2 cellular contexts compared by ENCODE assay signal in the genomic region with DNA sequence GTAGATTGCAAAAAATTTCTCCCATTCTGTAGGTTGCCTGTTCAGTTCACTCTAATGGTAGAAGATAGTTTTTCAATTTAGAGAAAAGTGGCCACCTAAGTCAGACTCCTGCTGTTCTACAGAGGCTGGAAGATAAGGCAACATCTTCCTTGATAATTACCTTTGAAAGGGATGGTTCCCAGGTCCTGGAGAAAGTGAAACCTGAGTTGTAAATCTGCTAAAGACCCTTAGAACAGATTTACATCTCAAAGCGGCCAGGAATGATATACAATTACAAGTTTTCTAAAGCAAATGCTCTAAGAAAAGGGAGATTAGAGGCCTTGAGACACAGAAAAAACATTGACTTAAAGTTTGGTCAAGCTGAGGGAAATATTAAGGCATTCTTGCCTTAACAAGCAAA.
TF ChIP-seq lines count a peak whose summit lies in the region.

No MANE protein-coding gene starts in this region.

TF ChIP-seq in GM23338, 12 proteins besides CTCF, POLR2A, EP300 and RAD21 (continued from another document):
- TF ChIP-seq, protein P1, sequence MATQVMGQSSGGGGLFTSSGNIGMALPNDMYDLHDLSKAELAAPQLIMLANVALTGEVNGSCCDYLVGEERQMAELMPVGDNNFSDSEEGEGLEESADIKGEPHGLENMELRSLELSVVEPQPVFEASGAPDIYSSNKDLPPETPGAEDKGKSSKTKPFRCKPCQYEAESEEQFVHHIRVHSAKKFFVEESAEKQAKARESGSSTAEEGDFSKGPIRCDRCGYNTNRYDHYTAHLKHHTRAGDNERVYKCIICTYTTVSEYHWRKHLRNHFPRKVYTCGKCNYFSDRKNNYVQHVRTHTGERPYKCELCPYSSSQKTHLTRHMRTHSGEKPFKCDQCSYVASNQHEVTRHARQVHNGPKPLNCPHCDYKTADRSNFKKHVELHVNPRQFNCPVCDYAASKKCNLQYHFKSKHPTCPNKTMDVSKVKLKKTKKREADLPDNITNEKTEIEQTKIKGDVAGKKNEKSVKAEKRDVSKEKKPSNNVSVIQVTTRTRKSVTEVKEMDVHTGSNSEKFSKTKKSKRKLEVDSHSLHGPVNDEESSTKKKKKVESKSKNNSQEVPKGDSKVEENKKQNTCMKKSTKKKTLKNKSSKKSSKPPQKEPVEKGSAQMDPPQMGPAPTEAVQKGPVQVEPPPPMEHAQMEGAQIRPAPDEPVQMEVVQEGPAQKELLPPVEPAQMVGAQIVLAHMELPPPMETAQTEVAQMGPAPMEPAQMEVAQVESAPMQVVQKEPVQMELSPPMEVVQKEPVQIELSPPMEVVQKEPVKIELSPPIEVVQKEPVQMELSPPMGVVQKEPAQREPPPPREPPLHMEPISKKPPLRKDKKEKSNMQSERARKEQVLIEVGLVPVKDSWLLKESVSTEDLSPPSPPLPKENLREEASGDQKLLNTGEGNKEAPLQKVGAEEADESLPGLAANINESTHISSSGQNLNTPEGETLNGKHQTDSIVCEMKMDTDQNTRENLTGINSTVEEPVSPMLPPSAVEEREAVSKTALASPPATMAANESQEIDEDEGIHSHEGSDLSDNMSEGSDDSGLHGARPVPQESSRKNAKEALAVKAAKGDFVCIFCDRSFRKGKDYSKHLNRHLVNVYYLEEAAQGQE (IDR thresholded peaks at IDR 0.05; ENCODE audit: unreplicated experiment) = no peak

TF ChIP-seq in WTC11, 78 proteins besides CTCF, POLR2A, EP300 and RAD21 (continued from another document):
- TF ChIP-seq, protein P2, sequence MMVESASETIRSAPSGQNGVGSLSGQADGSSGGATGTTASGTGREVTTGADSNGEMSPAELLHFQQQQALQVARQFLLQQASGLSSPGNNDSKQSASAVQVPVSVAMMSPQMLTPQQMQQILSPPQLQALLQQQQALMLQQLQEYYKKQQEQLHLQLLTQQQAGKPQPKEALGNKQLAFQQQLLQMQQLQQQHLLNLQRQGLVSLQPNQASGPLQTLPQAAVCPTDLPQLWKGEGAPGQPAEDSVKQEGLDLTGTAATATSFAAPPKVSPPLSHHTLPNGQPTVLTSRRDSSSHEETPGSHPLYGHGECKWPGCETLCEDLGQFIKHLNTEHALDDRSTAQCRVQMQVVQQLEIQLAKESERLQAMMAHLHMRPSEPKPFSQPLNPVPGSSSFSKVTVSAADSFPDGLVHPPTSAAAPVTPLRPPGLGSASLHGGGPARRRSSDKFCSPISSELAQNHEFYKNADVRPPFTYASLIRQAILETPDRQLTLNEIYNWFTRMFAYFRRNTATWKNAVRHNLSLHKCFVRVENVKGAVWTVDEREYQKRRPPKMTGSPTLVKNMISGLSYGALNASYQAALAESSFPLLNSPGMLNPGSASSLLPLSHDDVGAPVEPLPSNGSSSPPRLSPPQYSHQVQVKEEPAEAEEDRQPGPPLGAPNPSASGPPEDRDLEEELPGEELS (CRISPR knock-in tag; IDR thresholded peaks at IDR 0.05) = no peak
